8 cellular contexts compared by ENCODE assay signal in genomic region chr14:36319899-36320209, GRCh38. TPM values are rescaled to one million over a fixed set of nuclear protein-coding genes. Genes with fewer than 3 reads are reported as not detected.
DNase-seq lines count a peak whose midpoint lies in the region; ATAC-seq and TF ChIP-seq lines count a peak whose summit lies in the region.

No MANE protein-coding gene starts in this region.

- POLR2A ChIA-PET in activated B cell treated with CpG ODN at 0.5 μM for 24 hours (lab: Charles Lee) = interaction anchor here (0.6 kb wide), 1 partner anchor 931 kb away, joined by 9 read pairs; no protein-coding TSS in a partner anchor

- CTCF ChIA-PET in activated B cell treated with CpG ODN at 0.5 μM for 24 hours (lab: Charles Lee) = no interaction called here

- no peaks in the 10 kb centered on the region for H3K9me3 Mint-ChIP-seq in activated B cell treated with CpG ODN at 0.5 μM for 24 hours
- peaks cover 0 to 2% of the 10 kb centered on the region in 2 donors for H3K9me3 Mint-ChIP-seq in stimulated activated naive B cell treated with anti-CD40 and anti-IgM and Interleukin-4, amounts not matched to agents 10 μg/mL and 1 μg/mL and 100 μg/mL, for 72 hours

- peak; percentile 44 for DNase-seq in NCI-H524 treated with DMSO at 0.1 percent for 48 hours (lab: John Stamatoyannopoulos, UW)
- no peak for DNase-seq in NCI-H524 (lab: John Stamatoyannopoulos, UW)
- DNase-seq in activated B cell treated with CpG ODN at 0.5 μM for 24 hours = no peak
- DNase-seq in stimulated activated naive B cell treated with anti-CD40 and anti-IgM and Interleukin-4, amounts not matched to agents 10 μg/mL and 1 μg/mL and 100 μg/mL, for 72 hours = no peak
- DNase-seq in SK-N-DZ (ENCODE audit: low spot score) = no peak
- no peak for DNase-seq in NCI-H2107 treated with DMSO at 0.1 percent for 48 hours (lab: John Stamatoyannopoulos, UW; ENCODE audit: unreplicated experiment)

- intact Hi-C loops in activated B cell treated with CpG ODN at 0.5 μM for 24 hours (cut with micrococcal nuclease) = loop anchor here (1.0 to 10.0 kb wide), 5 partner anchors 494 to 1858 kb away; partner anchors contain the start of genes BRMS1L, EAPP, FAM177A1 and RALGAPA1

- peaks cover 9% of the 10 kb centered on the region for H3K36me3 Mint-ChIP-seq in activated B cell treated with CpG ODN at 0.5 μM for 24 hours (ENCODE audit: low read depth)
- peaks cover 3 to 4% of the 10 kb centered on the region in 2 donors for H3K36me3 Mint-ChIP-seq in stimulated activated naive B cell treated with anti-CD40 and anti-IgM and Interleukin-4, amounts not matched to agents 10 μg/mL and 1 μg/mL and 100 μg/mL, for 72 hours

- peak overlapping the region; percentile 89 for H3K27ac Mint-ChIP-seq in activated B cell treated with CpG ODN at 0.5 μM for 24 hours
- peak overlapping the region; percentile 94 for H3K27ac Mint-ChIP-seq in stimulated activated naive B cell treated with anti-CD40 and anti-IgM and Interleukin-4, amounts not matched to agents 10 μg/mL and 1 μg/mL and 100 μg/mL, for 72 hours

- H3K27me3 Mint-ChIP-seq in activated B cell treated with CpG ODN at 0.5 μM for 24 hours = peaks cover 14% of the 10 kb centered on the region
- H3K27me3 Mint-ChIP-seq in stimulated activated naive B cell treated with anti-CD40 and anti-IgM and Interleukin-4, amounts not matched to agents 10 μg/mL and 1 μg/mL and 100 μg/mL, for 72 hours = peaks cover 7 to 9% of the 10 kb centered on the region in 2 donors

- peak overlapping the region; percentile 94 for H3K4me3 ChIP-seq in iPS-11a (ENCODE audit: low read depth, low read length)

- H3K4me1 Mint-ChIP-seq in activated B cell treated with CpG ODN at 0.5 μM for 24 hours = peaks cover 23% of the 10 kb centered on the region
- H3K4me1 Mint-ChIP-seq in stimulated activated naive B cell treated with anti-CD40 and anti-IgM and Interleukin-4, amounts not matched to agents 10 μg/mL and 1 μg/mL and 100 μg/mL, for 72 hours = peaks cover 12 to 16% of the 10 kb centered on the region in 2 donors

- no peak for TF ChIP-seq CTCF in activated B cell treated with CpG ODN at 0.5 μM for 24 hours (IDR thresholded peaks at IDR 0.05)

- H3K4me3 Mint-ChIP-seq in activated B cell treated with CpG ODN at 0.5 μM for 24 hours = peak overlapping the region; percentile 97
- H3K4me3 Mint-ChIP-seq in stimulated activated naive B cell treated with anti-CD40 and anti-IgM and Interleukin-4, amounts not matched to agents 10 μg/mL and 1 μg/mL and 100 μg/mL, for 72 hours = peak overlapping the region; percentile 95 to 97

- ATAC-seq in activated B cell treated with CpG ODN at 0.5 μM for 24 hours (ENCODE audit: low read depth) (no peak), GM18861 (IDR thresholded peaks at IDR 0.05; ENCODE audit: unreplicated experiment) (no peak)
- no peak for ATAC-seq in stimulated activated naive B cell treated with anti-CD40 and anti-IgM and Interleukin-4, amounts not matched to agents 10 μg/mL and 1 μg/mL and 100 μg/mL, for 72 hours (replicated peaks)

RNA-seq across cellular contexts. Expression of gene MBIP, which starts 0.6 kb away (rescaled TPM):
- 17.0 and 21.7 TPM in 2 replicates for total RNA-seq in activated B cell treated with CpG ODN at 0.5 μM for 24 hours
- polyA plus RNA-seq in SK-N-DZ (2014; cell fraction: cytosol; rRNA removed) = 17.5 and 18.0 TPM in 2 replicates
- polyA plus RNA-seq in SK-N-DZ (2014; cell fraction: nucleus; rRNA removed) = 22.2 and 33.3 TPM in 2 replicates
